ENCODE assay signal across 16 cellular contexts in genomic region chr1:201887116-201887866, GRCh38. TPM values are rescaled to one million over a fixed set of nuclear protein-coding genes. Genes with fewer than 3 reads are reported as not detected.
A peak's percentile ranks its signal among the peaks of the same experiment; 100 is the strongest.
DNase-seq lines count a peak whose midpoint lies in the region; ATAC-seq and TF ChIP-seq lines count a peak whose summit lies in the region.
"Had no signal": no experiment of that assay in that cellular context is flagged by ENCODE, and none has a peak within 500 bp of the region (broad histone marks: within the 10 kb centered on the region; RNA-seq: fewer than 3 reads in every experiment).

No MANE protein-coding gene starts in this region.

- POLR2A ChIA-PET in SK-N-SH (lab: Yijun Ruan, JAX), result no interaction called here
- POLR2A ChIA-PET in PC-9 (lab: Charles Lee; ENCODE audit: unreplicated experiment), result interaction anchor here (0.6 to 0.7 kb wide), 2 partner anchors 10 to 983 kb away, joined by 5 read pairs; no protein-coding TSS in a partner anchor

- TF ChIP-seq RAD21 in SK-N-SH (IDR thresholded peaks at IDR 0.05; ENCODE audit: low read length), result no peak

- H3K79me2 ChIP-seq in SK-N-SH (ENCODE audit: insufficient read depth) (no peaks in the 10 kb centered on the region), PC-9 (ENCODE audit: low read depth) (no peaks in the 10 kb centered on the region)

- 93% methylated on average over 5 of the region's 5 CpGs for WGBS in SK-N-SH (ENCODE audit: low lambda C conversion rate)
- 40 to 76% methylated on average over 1 to 4 of the region's 5 CpGs for WGBS in gastroesophageal sphincter (ENCODE audit: low coverage in 1 of 2), 2 donors

- H4K20me1 ChIP-seq in SK-N-SH (ENCODE audit: insufficient read depth) (peaks cover 4% of the 10 kb centered on the region; the same call in 1 of the 2 replicates), PC-9 (ENCODE audit: insufficient read depth) (no peaks in the 10 kb centered on the region)

- no peak for TF ChIP-seq EP300 in SK-N-SH (IDR thresholded peaks at IDR 0.05; ENCODE audit: borderline replicate concordance in 1 of 2, low read depth in 1 of 2, low read length in 1 of 2)
- no peak for TF ChIP-seq EP300 in gastroesophageal sphincter (IDR thresholded peaks at IDR 0.05)

- no peak for TF ChIP-seq POLR2A in gastroesophageal sphincter (IDR thresholded peaks at IDR 0.05)

- TF ChIP-seq CTCF in SK-N-SH (IDR thresholded peaks at IDR 0.05) (no peak), PC-9 (conservative IDR thresholded peaks at IDR 0.05) (no peak), gastroesophageal sphincter (IDR thresholded peaks at IDR 0.05) (no peak), Calu3 (IDR thresholded peaks at IDR 0.05; ENCODE audit: unreplicated experiment) (no peak)

- no peaks in the 10 kb centered on the region for H3K9me2 ChIP-seq in SK-N-SH
- H3K9me2 ChIP-seq in PC-9 (ENCODE audit: insufficient read depth), result no peaks in the 10 kb centered on the region

- peaks cover 24% of the 10 kb centered on the region for H3K36me3 Mint-ChIP-seq in Calu3 (ENCODE audit: insufficient read depth, unreplicated experiment)

- CTCF ChIA-PET in SK-N-SH (lab: Yijun Ruan, JAX) (interaction anchor here (0.9 to 14.7 kb wide), 7 partner anchors 8 to 405 kb away, joined by 3 to 344 read pairs (median 9); partner anchors contain the start of gene RNPEP), PC-9 (lab: Charles Lee) (interaction anchor here (0.5 to 1.2 kb wide), 3 partner anchors 9 to 228 kb away, joined by 3 to 6 read pairs (median 5); partner anchors contain the start of gene TIMM17A), Calu3 (lab: Charles Lee) (interaction anchor here (1.4 kb wide), 1 partner anchor 9 kb away, joined by 6 read pairs; no protein-coding TSS in a partner anchor)

- H3K27me3 ChIP-seq in SK-N-SH (ENCODE audit: insufficient read depth), result no peaks in the 10 kb centered on the region
- H3K27me3 ChIP-seq in PC-9 (ENCODE audit: insufficient read depth, low read depth), result no peaks in the 10 kb centered on the region
- no peaks in the 10 kb centered on the region for H3K27me3 ChIP-seq in gastroesophageal sphincter
- no peaks in the 10 kb centered on the region for H3K27me3 ChIP-seq in skeletal muscle tissue (ENCODE audit: control insufficient read depth in 3 of 3, insufficient read depth in 3 of 3, low read length in 3 of 3)
- H3K27me3 ChIP-seq: breast epithelium had no signal

- no peak overlapping the region for H3K9ac ChIP-seq in SK-N-SH
- peak overlapping the region in 2 of 3 donors; percentile 18 to 92 for H3K9ac ChIP-seq in skeletal muscle tissue (ENCODE audit: low read depth in 1 of 3, low read length in 3 of 3)

- H3K4me2 ChIP-seq in SK-N-SH, result peak overlapping the region; percentile 92; the same call in 1 of the 2 replicates
- H3K4me2 ChIP-seq in PC-9, result peak overlapping the region; percentile 95; the same call in 1 of the 2 replicates

- no peaks in the 10 kb centered on the region for H3K9me3 Mint-ChIP-seq in Calu3 (ENCODE audit: low read depth, unreplicated experiment)

- H3K4me3 ChIP-seq in SK-N-SH (ENCODE audit: low read depth in 2 of 2, low read length in 1 of 2), result no peak overlapping the region
- no peak overlapping the region for H3K4me3 ChIP-seq in PC-9
- no peak overlapping the region for H3K4me3 ChIP-seq in gastroesophageal sphincter
- no peak overlapping the region for H3K4me3 ChIP-seq in skeletal muscle tissue (ENCODE audit: low read length in 3 of 3)

- no peak overlapping the region for H2AFZ ChIP-seq in SK-N-SH (ENCODE audit: low read depth)
- no peak overlapping the region for H2AFZ ChIP-seq in PC-9

- no peak for DNase-seq in SK-N-SH
- DNase-seq in PC-9, result peak in 1 of 2 experiments; percentile 12
- DNase-seq in Calu3, result no peak
- no peak for DNase-seq in DMS114 treated with DMSO at 0.1 percent for 48 hours (lab: John Stamatoyannopoulos, UW; ENCODE audit: unreplicated experiment)
- DNase-seq in cerebellar nuclear complex (lab: John Stamatoyannopoulos, UW), result no peak
- DNase-seq: activated CD8-positive, alpha-beta memory T cell treated with anti-CD3 and anti-CD28 coated beads for 24 hours; foreskin fibroblast; NCI-H1417 treated with DMSO at 0.1 percent for 48 hours; NCI-H226; stomach had no signal

- peaks cover 14% of the 10 kb centered on the region for H3K27me3 Mint-ChIP-seq in Calu3 (ENCODE audit: unreplicated experiment)

- H3K27ac ChIP-seq in SK-N-SH (ENCODE audit: low read depth in 2 of 2, low read length in 1 of 2) (peak overlapping the region in 1 of 2 experiments; percentile 76; a peak in 2 of 4 replicates), PC-9 (no peak overlapping the region), gastroesophageal sphincter (peak overlapping the region in 3 of 4 donors; percentile 87 to 94 (median 91)), skeletal muscle tissue (ENCODE audit: low read depth, low read length) (peak overlapping the region; percentile 96)

- H3K36me3 ChIP-seq in SK-N-SH (replicated peaks in 1 of 2; ENCODE audit: control insufficient read depth in 1 of 2, insufficient read depth in 2 of 2, low read length in 1 of 2) (peaks cover 0 to 2% of the 10 kb centered on the region in 2 experiments), PC-9 (ENCODE audit: low read depth) (no peaks in the 10 kb centered on the region), gastroesophageal sphincter (no peaks in the 10 kb centered on the region), skeletal muscle tissue (ENCODE audit: control insufficient read depth in 3 of 3, insufficient read depth in 3 of 3, low read length in 3 of 3) (peaks cover 12 to 21% (median 13%) of the 10 kb centered on the region in 3 donors)
- H3K36me3 ChIP-seq: breast epithelium, stomach had no signal

- H3F3A ChIP-seq in SK-N-SH (replicated peaks; ENCODE audit: insufficient read depth) (peaks cover 22% of the 10 kb centered on the region), PC-9 (ENCODE audit: insufficient read depth, low read depth) (peaks cover 31% of the 10 kb centered on the region)

- H3K4me3 Mint-ChIP-seq in Calu3 (ENCODE audit: low read depth, unreplicated experiment), result no peak overlapping the region

- H3K27ac Mint-ChIP-seq in Calu3 (ENCODE audit: unreplicated experiment), result no peak overlapping the region
- H3K27ac Mint-ChIP-seq: CD14-positive monocyte had no signal

- peaks cover 19% of the 10 kb centered on the region for H3K4me1 Mint-ChIP-seq in Calu3 (ENCODE audit: low read depth, unreplicated experiment)

- BruUV-seq in PC-9 (replicated peaks; lab: Mats Ljungman, UMichigan), result no TSS peak
- no TSS peak for BruUV-seq in Calu3 (replicated peaks; lab: Mats Ljungman, UMichigan)

- ATAC-seq in SK-N-SH treated with all-trans-retinoic acid at 6 μM for 48 hours (no peak), gastroesophageal sphincter (no peak)

- H3K9me3 ChIP-seq in SK-N-SH, result no peaks in the 10 kb centered on the region
- H3K9me3 ChIP-seq in PC-9 (ENCODE audit: insufficient read depth, low read depth), result no peaks in the 10 kb centered on the region
- H3K9me3 ChIP-seq in gastroesophageal sphincter, result no peaks in the 10 kb centered on the region
- H3K9me3 ChIP-seq in skeletal muscle tissue (ENCODE audit: control insufficient read depth in 3 of 3, low read length in 3 of 3), result no peaks in the 10 kb centered on the region
- H3K9me3 ChIP-seq: breast epithelium, stomach had no signal

- intact Hi-C loops in PC-9 (cut with micrococcal nuclease; ENCODE audit: unreplicated experiment) (no loop called here), Calu3 (cut with micrococcal nuclease; ENCODE audit: unreplicated experiment) (no loop called here)

- H3K4me1 ChIP-seq in SK-N-SH (ENCODE audit: control insufficient read depth in 1 of 2, insufficient read depth in 2 of 2, low read depth in 1 of 2, low read length in 1 of 2), result peaks cover 28 to 48% of the 10 kb centered on the region in 2 experiments; a peak in 3 of 4 replicates
- H3K4me1 ChIP-seq in PC-9 (replicated peaks; ENCODE audit: insufficient read depth), result peaks cover 51% of the 10 kb centered on the region
- peaks cover 0 to 87% (median 30%) of the 10 kb centered on the region in 3 donors for H3K4me1 ChIP-seq in gastroesophageal sphincter
- peaks cover 86 to 94% (median 91%) of the 10 kb centered on the region in 3 donors for H3K4me1 ChIP-seq in skeletal muscle tissue (ENCODE audit: control insufficient read depth in 3 of 3, insufficient read depth in 3 of 3, low read length in 3 of 3)
- H3K4me1 ChIP-seq: breast epithelium had no signal

TF ChIP-seq in SK-N-SH, 30 proteins besides CTCF, POLR2A, EP300 and RAD21 (continues in another document):
- TF ChIP-seq ELF1 (IDR thresholded peaks at IDR 0.05) (no peak), MXI1 (IDR thresholded peaks at IDR 0.05; ENCODE audit: low read depth, low read length) (no peak)

TF ChIP-seq in SK-N-SH treated with all-trans-retinoic acid at 6 μM for 48 hours, 23 proteins besides CTCF, POLR2A, EP300 and RAD21 (continues in another document):
- TF ChIP-seq ZNF8 (CRISPR knock-in tag; IDR thresholded peaks at IDR 0.05) (no peak), POU6F1 (CRISPR knock-in tag; IDR thresholded peaks at IDR 0.05; ENCODE audit: borderline replicate concordance, low read depth) (no peak)

RNA-seq across cellular contexts. Expression of gene SHISA4, which starts 1.4 kb away (rescaled TPM):
- polyA plus RNA-seq in SK-N-SH (2012; rRNA removed), result 42.1 and 50.5 TPM in 2 replicates
- 23.2 and 33.5 TPM in 2 replicates for polyA plus RNA-seq in SK-N-SH (2012; cell fraction: cytosol; rRNA removed)
- polyA plus RNA-seq in SK-N-SH (2012; cell fraction: nucleus; rRNA removed), result 35.0 and 43.6 TPM in 2 replicates
- total RNA-seq in PC-9 (2021), result 22.4 and 28.6 TPM in 2 replicates
- total RNA-seq in gastroesophageal sphincter, result 10 to 100 TPM; 18.9 to 35.8 (median 29.3) TPM
- 50.1 TPM for total RNA-seq in skeletal muscle tissue
- 9.9 and 13.7 TPM in 2 replicates for total RNA-seq in Calu3 (2022)

RNA-seq across cellular contexts. Expression of gene IPO9, which starts 58.3 kb away (rescaled TPM):
- polyA plus RNA-seq in SK-N-SH (2012; rRNA removed), result 24.5 and 30.7 TPM in 2 replicates
- polyA plus RNA-seq in SK-N-SH (2012; cell fraction: cytosol; rRNA removed), result 17.3 and 21.7 TPM in 2 replicates
- 49.1 and 58.6 TPM in 2 replicates for polyA plus RNA-seq in SK-N-SH (2012; cell fraction: nucleus; rRNA removed)
- 67.3 and 76.2 TPM in 2 replicates for total RNA-seq in PC-9 (2021)
- total RNA-seq in gastroesophageal sphincter, result 10 to 100 TPM; 21.6 to 30.7 (median 26.5) TPM
- total RNA-seq in skeletal muscle tissue, result 19.3 TPM
- total RNA-seq in Calu3 (2022), result 86.3 and 98.8 TPM in 2 replicates

RNA-seq across cellular contexts. Expression of gene LMOD1, which starts 59.1 kb away (rescaled TPM):
- 2.7 and 4.9 TPM in 2 replicates for polyA plus RNA-seq in SK-N-SH (2012; rRNA removed)
- 2.5 and 2.8 TPM in 2 replicates for polyA plus RNA-seq in SK-N-SH (2012; cell fraction: cytosol; rRNA removed)
- 7.2 and 8.2 TPM in 2 replicates for polyA plus RNA-seq in SK-N-SH (2012; cell fraction: nucleus; rRNA removed)
- total RNA-seq in PC-9 (2021) (0.53 and 0.74 TPM in 2 replicates), gastroesophageal sphincter (1,000 to 10,000 TPM; 1,267 to 1,570 (median 1,475) TPM), skeletal muscle tissue (15.1 TPM), Calu3 (2022) (not detected in 2 replicates)
- total RNA-seq: A172 had no signal
- polyA plus RNA-seq: CD14-positive monocyte had no signal

Comparison
In these comparisons a context has a peak if more than half of its experiments do, and no peak if none do; other contexts are left out.
1. RNA of gene LMOD1, which starts 59.1 kb away (total RNA-seq): 1,267 to 1,570 TPM in gastroesophageal sphincter; 15.1 TPM in skeletal muscle tissue (single experiment), 0.53 to 0.74 TPM in PC-9 and not detected in Calu3; every median in the first group is over 10 times any median in the second.